ENCODE assay signal across 20 cellular contexts in genomic region chr22:48044484-48045060, GRCh38.
DNase-seq lines count a peak whose midpoint lies in the region; ATAC-seq and TF ChIP-seq lines count a peak whose summit lies in the region.
"Had no signal": no experiment of that assay in that cellular context is flagged by ENCODE, and none has a peak within 500 bp of the region (broad histone marks: within the 10 kb centered on the region; RNA-seq: fewer than 3 reads in every experiment).

No MANE protein-coding gene starts in this region.

- no peak for TF ChIP-seq POLR2A in esophagus muscularis mucosa (IDR thresholded peaks at IDR 0.05; ENCODE audit: low read depth)
- no peak for TF ChIP-seq POLR2A in tibial nerve (IDR thresholded peaks at IDR 0.05)

- ATAC-seq in GM18858 (IDR thresholded peaks at IDR 0.05; ENCODE audit: unreplicated experiment) (no peak), HG03196 (IDR thresholded peaks at IDR 0.05; ENCODE audit: unreplicated experiment) (no peak)
- ATAC-seq: SK-N-SH treated with all-trans-retinoic acid at 6 μM for 48 hours, T-cell had no signal

- no peak for TF ChIP-seq EP300 in esophagus muscularis mucosa (IDR thresholded peaks at IDR 0.05)
- no peak for TF ChIP-seq EP300 in tibial nerve (IDR thresholded peaks at IDR 0.05)

- 41% methylated on average over 3 of the region's 9 CpGs for WGBS in esophagus muscularis mucosa
- 61% methylated on average over 9 of the region's 9 CpGs for WGBS in thymus
- 49 to 52% methylated on average over 9 of the region's 9 CpGs for WGBS in tibial nerve, 2 donors

- no peaks in the 10 kb centered on the region for H3K36me3 ChIP-seq in esophagus muscularis mucosa
- H3K36me3 ChIP-seq in thymus (ENCODE audit: control insufficient read depth, insufficient read depth) = no peaks in the 10 kb centered on the region
- H3K36me3 ChIP-seq in tibial nerve = no peaks in the 10 kb centered on the region
- H3K36me3 ChIP-seq: HAP-1 had no signal

- no peak overlapping the region for H3K27ac ChIP-seq in esophagus muscularis mucosa (replicated peaks in 1 of 4)
- H3K27ac ChIP-seq in thymus (ENCODE audit: low read depth) = peak overlapping the region; percentile 74
- no peak overlapping the region for H3K27ac ChIP-seq in tibial nerve
- H3K27ac ChIP-seq: PC-9, RWPE1 had no signal

- DNase-seq in NCI-H524 (lab: John Stamatoyannopoulos, UW) (peak; percentile 3 to 53), NCI-H524 treated with DMSO at 0.1 percent for 48 hours (lab: John Stamatoyannopoulos, UW) (no peak), NCI-H2171 treated with DMSO at 0.1 percent for 48 hours (lab: John Stamatoyannopoulos, UW) (peak; percentile 65), esophagus muscularis mucosa (ENCODE audit: extremely low spot score) (peak; percentile 39), tibial nerve (ENCODE audit: low spot score in 2 of 2) (no peak)
- DNase-seq: C1 segment of cervical spinal cord, Karpas-422, NCI-H1092, NCI-H187, NCI-H446, NCI-H748 treated with DMSO at 0.1 percent for 48 hours, PC-9, SIG-M5, T-cell had no signal

- H3K9me3 ChIP-seq in esophagus muscularis mucosa (peaks cover 0 to 4% (median under 1%) of the 10 kb centered on the region in 4 donors), thymus (ENCODE audit: control insufficient read depth) (no peaks in the 10 kb centered on the region), tibial nerve (peaks cover 0 to 8% (median 0%) of the 10 kb centered on the region in 4 donors)
- H3K9me3 ChIP-seq: HAP-1 had no signal

- TF ChIP-seq CTCF in esophagus muscularis mucosa (IDR thresholded peaks at IDR 0.05) (no peak), tibial nerve (IDR thresholded peaks at IDR 0.05) (no peak)

- H3K27me3 ChIP-seq in esophagus muscularis mucosa = peaks cover 0 to 24% (median 0%) of the 10 kb centered on the region in 4 donors
- no peaks in the 10 kb centered on the region for H3K27me3 ChIP-seq in thymus (ENCODE audit: control insufficient read depth, insufficient read depth)
- no peaks in the 10 kb centered on the region for H3K27me3 ChIP-seq in tibial nerve

- intact Hi-C loops in esophagus muscularis mucosa (cut with DNase I) = no loop called here

- H3K4me3 ChIP-seq in esophagus muscularis mucosa = no peak overlapping the region
- no peak overlapping the region for H3K4me3 ChIP-seq in thymus (ENCODE audit: low read length)
- no peak overlapping the region for H3K4me3 ChIP-seq in tibial nerve
- H3K4me3 ChIP-seq: HAP-1, PC-9 had no signal

- H3K4me1 ChIP-seq in esophagus muscularis mucosa (no peaks in the 10 kb centered on the region), thymus (ENCODE audit: control insufficient read depth, insufficient read depth, low read length) (peaks cover 49% of the 10 kb centered on the region), tibial nerve (no peaks in the 10 kb centered on the region)
- H3K4me1 ChIP-seq: HAP-1 had no signal

Comparison
In these comparisons a context has a peak if more than half of its experiments do, and no peak if none do; other contexts are left out.
1. DNase-seq: peak in NCI-H524 (2 of 2), NCI-H2171 treated with DMSO at 0.1 percent for 48 hours (single experiment) and esophagus muscularis mucosa (single experiment); none in NCI-H524 treated with DMSO at 0.1 percent for 48 hours (single experiment) and tibial nerve (0 of 2).